18 cellular contexts compared by ENCODE assay signal in genomic region chr22:31614781-31615480, GRCh38. TPM values are rescaled to one million over a fixed set of nuclear protein-coding genes. Genes with fewer than 3 reads are reported as not detected.
A peak's percentile ranks its signal among the peaks of the same experiment; 100 is the strongest.
DNase-seq lines count a peak whose midpoint lies in the region; ATAC-seq and TF ChIP-seq lines count a peak whose summit lies in the region.
"Had no signal": no experiment of that assay in that cellular context is flagged by ENCODE, and none has a peak within 500 bp of the region (broad histone marks: within the 10 kb centered on the region; RNA-seq: fewer than 3 reads in every experiment).

No MANE protein-coding gene starts in this region.

- peaks cover 31% of the 10 kb centered on the region for H3K36me3 ChIP-seq in upper lobe of right lung

- H3K4me3 Mint-ChIP-seq in stimulated activated naive CD8-positive, alpha-beta T cell treated with anti-CD3 and anti-CD28 coated beads, Interleukin-15, Interleukin-2, amounts not matched to agents 100 ng/mL and 50 ng/mL, for 24 hours, result no peak overlapping the region
- no peak overlapping the region for H3K4me3 Mint-ChIP-seq in activated CD8-positive, alpha-beta T cell treated with anti-CD3 and anti-CD28 coated beads for 36 hours
- H3K4me3 Mint-ChIP-seq in memory B cell (no peak overlapping the region), mesothelial cell of epicardium (no peak overlapping the region)

- H3K27me3 ChIP-seq in upper lobe of right lung, result no peaks in the 10 kb centered on the region
- H3K27me3 ChIP-seq: right lobe of liver had no signal

- POLR2A ChIA-PET in activated CD8-positive, alpha-beta T cell treated with anti-CD3 and anti-CD28 coated beads for 36 hours (lab: Charles Lee), result interaction anchor here (0.6 to 2.5 kb wide), 7 partner anchors 10 to 37 kb away, joined by 3 to 9 read pairs (median 7); no protein-coding TSS in a partner anchor

- ATAC-seq in stimulated activated naive CD8-positive, alpha-beta T cell treated with anti-CD3 and anti-CD28 coated beads, Interleukin-15, Interleukin-2, amounts not matched to agents 100 U/mL and 50 U/mL, for 24 hours, result no peak
- ATAC-seq in activated CD8-positive, alpha-beta T cell treated with anti-CD3 and anti-CD28 coated beads for 36 hours, result no peak
- ATAC-seq in memory B cell (ENCODE audit: low read depth) (no peak), upper lobe of right lung (peak; percentile 3), HG02938 (IDR thresholded peaks at IDR 0.05; ENCODE audit: unreplicated experiment) (no peak)

- peaks cover 38% of the 10 kb centered on the region for H3K4me1 Mint-ChIP-seq in stimulated activated naive CD8-positive, alpha-beta T cell treated with anti-CD3 and anti-CD28 coated beads, Interleukin-15, Interleukin-2, amounts not matched to agents 100 ng/mL and 50 ng/mL, for 24 hours (ENCODE audit: low read depth)
- H3K4me1 Mint-ChIP-seq in activated CD8-positive, alpha-beta T cell treated with anti-CD3 and anti-CD28 coated beads for 36 hours (ENCODE audit: low read depth), result peaks cover 29% of the 10 kb centered on the region
- H3K4me1 Mint-ChIP-seq in memory B cell (peaks cover 30% of the 10 kb centered on the region), mesothelial cell of epicardium (no peaks in the 10 kb centered on the region)

- H3K27me3 Mint-ChIP-seq in stimulated activated naive CD8-positive, alpha-beta T cell treated with anti-CD3 and anti-CD28 coated beads, Interleukin-15, Interleukin-2, amounts not matched to agents 100 ng/mL and 50 ng/mL, for 24 hours, result no peaks in the 10 kb centered on the region
- no peaks in the 10 kb centered on the region for H3K27me3 Mint-ChIP-seq in activated CD8-positive, alpha-beta T cell treated with anti-CD3 and anti-CD28 coated beads for 36 hours
- H3K27me3 Mint-ChIP-seq in memory B cell (no peaks in the 10 kb centered on the region), mesothelial cell of epicardium (ENCODE audit: low read depth) (no peaks in the 10 kb centered on the region)

- TF ChIP-seq CTCF in activated CD8-positive, alpha-beta T cell treated with anti-CD3 and anti-CD28 coated beads for 36 hours (IDR thresholded peaks at IDR 0.05), result no peak
- TF ChIP-seq CTCF in upper lobe of right lung (IDR thresholded peaks at IDR 0.05) (no peak), mesothelial cell of epicardium (IDR thresholded peaks at IDR 0.05; ENCODE audit: unreplicated experiment) (no peak)

- H3K27ac ChIP-seq in upper lobe of right lung, result no peak overlapping the region
- H3K27ac ChIP-seq: GM23248, right lobe of liver had no signal

- CTCF ChIA-PET in activated CD8-positive, alpha-beta T cell treated with anti-CD3 and anti-CD28 coated beads for 36 hours (lab: Charles Lee), result interaction anchor here (1.2 kb wide), 1 partner anchor 58 kb away, joined by 3 read pairs; no protein-coding TSS in a partner anchor

- DNase-seq in stimulated activated naive CD8-positive, alpha-beta T cell treated with anti-CD3 and anti-CD28 coated beads, Interleukin-15, Interleukin-2, amounts not matched to agents 100 U/mL and 50 U/mL, for 24 hours, result no peak
- no peak for DNase-seq in activated CD8-positive, alpha-beta T cell treated with anti-CD3 and anti-CD28 coated beads for 36 hours
- no peak for DNase-seq in memory B cell (ENCODE audit: low spot score in 2 of 2)
- no peak for DNase-seq in upper lobe of right lung
- DNase-seq in GDM1 (lab: John Stamatoyannopoulos, UW), result no peak
- no peak for DNase-seq in mesothelial cell of epicardium (ENCODE audit: low spot score in 2 of 2, unreplicated experiment in 2 of 2)
- DNase-seq: effector CD4-positive, alpha-beta T cell; foreskin melanocyte; GM23248; islet precursor cell; NCI-H2107; NK-92 treated with Interleukin-12 subunit alpha and Interleukin-12 subunit beta, amount 100 ng/mL, for 24 hours; right lobe of liver; SHP77 treated with DMSO at 0.1 percent for 48 hours; stimulated activated CD4-positive, alpha-beta T cell treated with anti-CD3 and anti-CD28 coated beads, Interleukin-4, amount 100 ng/mL, for 24 hours; stimulated activated naive CD4-positive, alpha-beta T cell had no signal

- H3K4me3 ChIP-seq in upper lobe of right lung, result no peak overlapping the region
- H3K4me3 ChIP-seq: GM23248, right lobe of liver had no signal

- intact Hi-C loops in activated CD8-positive, alpha-beta T cell treated with anti-CD3 and anti-CD28 coated beads for 36 hours (cut with micrococcal nuclease), result no loop called here
- intact Hi-C loops in upper lobe of right lung (cut with DNase I), result no loop called here

- H3K36me3 Mint-ChIP-seq in stimulated activated naive CD8-positive, alpha-beta T cell treated with anti-CD3 and anti-CD28 coated beads, Interleukin-15, Interleukin-2, amounts not matched to agents 100 ng/mL and 50 ng/mL, for 24 hours (ENCODE audit: low read depth), result peaks cover 62% of the 10 kb centered on the region
- H3K36me3 Mint-ChIP-seq in activated CD8-positive, alpha-beta T cell treated with anti-CD3 and anti-CD28 coated beads for 36 hours (ENCODE audit: low read depth), result peaks cover 45% of the 10 kb centered on the region
- H3K36me3 Mint-ChIP-seq in memory B cell (peaks cover 12% of the 10 kb centered on the region), mesothelial cell of epicardium (peaks cover 5% of the 10 kb centered on the region)

- H3K9me3 Mint-ChIP-seq in stimulated activated naive CD8-positive, alpha-beta T cell treated with anti-CD3 and anti-CD28 coated beads, Interleukin-15, Interleukin-2, amounts not matched to agents 100 ng/mL and 50 ng/mL, for 24 hours, result no peaks in the 10 kb centered on the region
- H3K9me3 Mint-ChIP-seq in activated CD8-positive, alpha-beta T cell treated with anti-CD3 and anti-CD28 coated beads for 36 hours, result no peaks in the 10 kb centered on the region
- H3K9me3 Mint-ChIP-seq in memory B cell, result no peaks in the 10 kb centered on the region
- H3K9me3 Mint-ChIP-seq in mesothelial cell of epicardium, result no peaks in the 10 kb centered on the region

- no peaks in the 10 kb centered on the region for H3K9me3 ChIP-seq in upper lobe of right lung
- H3K9me3 ChIP-seq: right lobe of liver had no signal

- peaks cover 32% of the 10 kb centered on the region for H3K4me1 ChIP-seq in upper lobe of right lung
- H3K4me1 ChIP-seq: right lobe of liver had no signal

- peak overlapping the region; percentile 85 for H3K27ac Mint-ChIP-seq in stimulated activated naive CD8-positive, alpha-beta T cell treated with anti-CD3 and anti-CD28 coated beads, Interleukin-15, Interleukin-2, amounts not matched to agents 100 ng/mL and 50 ng/mL, for 24 hours
- peak overlapping the region; percentile 85 for H3K27ac Mint-ChIP-seq in activated CD8-positive, alpha-beta T cell treated with anti-CD3 and anti-CD28 coated beads for 36 hours
- H3K27ac Mint-ChIP-seq in memory B cell, result peak overlapping the region; percentile 80
- no peak overlapping the region for H3K27ac Mint-ChIP-seq in mesothelial cell of epicardium

RNA-seq across cellular contexts. Expression of gene PISD, which starts 47.1 kb away (rescaled TPM):
- 10 to 100 TPM; 33.9 to 35.9 TPM for total RNA-seq in activated CD8-positive, alpha-beta T cell treated with anti-CD3 and anti-CD28 coated beads for 36 hours
- total RNA-seq in upper lobe of right lung, result 51.2 TPM
- 40.4 to 43.8 TPM (median 41.8 TPM) in 3 replicates for total RNA-seq in mesothelial cell of epicardium
